In the genomic region with DNA sequence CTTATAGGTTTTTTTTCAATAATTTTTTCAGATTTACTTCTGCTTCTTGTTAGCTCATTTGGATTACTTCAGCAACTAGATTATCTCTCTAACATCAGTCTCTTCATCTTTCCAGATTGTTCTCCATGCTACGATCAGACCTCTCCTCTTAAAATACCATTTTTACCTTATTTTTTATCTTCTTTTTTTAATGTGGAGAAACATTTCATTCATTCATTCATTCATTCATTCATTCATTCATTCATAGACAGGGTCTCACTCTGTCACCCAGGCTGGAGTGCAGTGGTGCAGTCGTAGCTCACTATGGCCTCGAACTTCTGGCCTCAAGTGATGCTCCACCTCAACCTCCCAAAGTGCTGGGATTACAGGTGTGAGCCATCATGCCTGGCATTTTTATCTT, we compare ENCODE assay signal across 24 cellular contexts.
"Had no signal": no experiment of that assay in that cellular context is flagged by ENCODE, and none has a peak within 500 bp of the region (broad histone marks: within the 10 kb centered on the region; RNA-seq: fewer than 3 reads in every experiment).

No MANE protein-coding gene starts in this region.

- FAIRE-seq: colon, endothelial cell of umbilical vein, frontal cortex, islet of Langerhans, keratinocyte had no signal

- H3K27me3 ChIP-seq: dorsolateral prefrontal cortex, esophagus muscularis mucosa, foreskin keratinocyte, gastroesophageal sphincter, heart left ventricle, hepatocyte, left lung had no signal

- DNase-seq: dermis blood vessel endothelial cell; dorsolateral prefrontal cortex; effector CD4-positive, alpha-beta T cell; effector memory CD4-positive, alpha-beta T cell; foreskin keratinocyte; heart left ventricle; hypothalamus; left cardiac atrium; left lung; left ventricle myocardium superior; lower lobe of right lung; mesenchymal stem cell; mucosa of descending colon; naive B cell had no signal

- H3K4me1 ChIP-seq: esophagus muscularis mucosa, gastroesophageal sphincter, heart left ventricle, left lung, lower lobe of right lung had no signal

- H2AFZ ChIP-seq: hepatocyte had no signal

- H3K9me3 ChIP-seq: left lung, mucosa of descending colon had no signal

- ATAC-seq: foreskin keratinocyte, gastroesophageal sphincter, heart left ventricle, left cardiac atrium, left lung, left ventricle myocardium superior, lower lobe of right lung, mucosa of descending colon had no signal

- H3K27ac ChIP-seq: coronary artery, dorsolateral prefrontal cortex, esophagus muscularis mucosa, foreskin keratinocyte, gastroesophageal sphincter, heart left ventricle, hepatocyte, left lung, lower lobe of right lung had no signal

- H3K27me3 Mint-ChIP-seq: naive B cell had no signal

- H3K4me2 ChIP-seq: hepatocyte had no signal

- H3K4me1 Mint-ChIP-seq: mesothelial cell of epicardium had no signal

- H3K4me3 Mint-ChIP-seq: mesothelial cell of epicardium, naive B cell had no signal

- H3K4me3 ChIP-seq: coronary artery, dorsolateral prefrontal cortex, esophagus muscularis mucosa, gastroesophageal sphincter, heart left ventricle, hepatocyte, left lung, lower lobe of right lung, mucosa of descending colon had no signal

- H3K27ac Mint-ChIP-seq: mesothelial cell of epicardium had no signal

- H3K79me2 ChIP-seq: hepatocyte had no signal
